In genomic region chr12:127393896-127394295, GRCh38 we compare ENCODE assay signal across 1 cellular context.
TF ChIP-seq lines count a peak whose summit lies in the region.

No MANE protein-coding gene starts in this region.

TF ChIP-seq in IMR-90, 13 proteins besides CTCF, POLR2A, EP300 and RAD21 (continued from another document):
- no peak for TF ChIP-seq ELK1 (IDR thresholded peaks at IDR 0.05; ENCODE audit: borderline replicate concordance, low read depth, low read length)
- TF ChIP-seq MAFK (IDR thresholded peaks at IDR 0.05; ENCODE audit: low read depth, low read length), result peak; percentile 5; the same call in 1 of the 2 replicates
